In the genomic region with DNA sequence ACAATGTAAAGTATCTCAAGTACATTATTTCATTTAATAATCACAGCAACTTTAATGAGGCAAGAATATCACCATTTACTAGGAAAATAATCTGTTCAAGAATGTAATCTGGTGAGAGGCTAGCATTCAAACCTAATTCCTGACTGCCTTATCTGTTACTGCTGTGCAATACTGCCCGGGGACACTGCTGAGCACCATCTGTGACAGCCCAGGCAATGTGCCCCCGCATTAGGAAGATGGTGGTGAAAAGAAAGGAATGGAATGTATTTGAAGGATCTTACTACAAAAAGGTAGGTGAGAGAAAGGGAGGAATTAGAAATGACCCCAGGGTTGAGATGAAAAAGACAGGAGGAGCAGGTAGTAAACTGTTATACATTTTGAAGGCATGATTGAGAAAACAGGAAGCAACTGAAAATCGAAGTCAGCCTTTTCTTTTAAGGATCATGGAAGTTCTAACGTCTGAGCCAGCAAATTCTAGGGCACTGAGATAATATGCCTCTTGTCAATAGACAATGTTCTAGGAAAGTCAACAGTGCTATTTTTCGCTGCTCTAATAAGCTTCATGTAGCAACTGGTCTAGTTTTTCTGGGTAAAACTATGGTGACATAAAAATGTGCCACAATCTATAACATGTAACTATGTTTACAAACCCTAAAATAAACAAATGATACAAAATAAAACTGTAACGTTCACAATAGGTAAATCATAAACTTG, we compare ENCODE assay signal across 1 cellular context.
TF ChIP-seq lines count a peak whose summit lies in the region.

No MANE protein-coding gene starts in this region.

TF ChIP-seq in HepG2, 621 proteins besides CTCF, POLR2A, EP300 and RAD21 (continued from another document):
- TF ChIP-seq, protein P1, sequence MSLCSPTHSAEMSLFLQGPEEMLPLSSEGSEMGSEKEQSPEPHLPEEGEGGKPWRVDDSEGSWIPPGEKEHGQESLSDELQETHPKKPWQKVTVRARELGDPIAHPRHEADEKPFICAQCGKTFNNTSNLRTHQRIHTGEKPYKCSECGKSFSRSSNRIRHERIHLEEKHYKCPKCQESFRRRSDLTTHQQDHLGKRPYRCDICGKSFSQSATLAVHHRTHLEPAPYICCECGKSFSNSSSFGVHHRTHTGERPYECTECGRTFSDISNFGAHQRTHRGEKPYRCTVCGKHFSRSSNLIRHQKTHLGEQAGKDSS (CRISPR knock-in tag; IDR thresholded peaks at IDR 0.05; ENCODE audit: borderline replicate concordance, low read depth) = no peak
- no peak for TF ChIP-seq MEIS2 (CRISPR knock-in tag; IDR thresholded peaks at IDR 0.05)
- no peak for TF ChIP-seq ZFP36L2 (CRISPR knock-in tag; IDR thresholded peaks at IDR 0.05)
- no peak for TF ChIP-seq XBP1 (CRISPR knock-in tag; IDR thresholded peaks at IDR 0.05)
- TF ChIP-seq ZBTB42 (CRISPR knock-in tag; IDR thresholded peaks at IDR 0.05) = no peak
- no peak for TF ChIP-seq MIXL1 (CRISPR knock-in tag; IDR thresholded peaks at IDR 0.05)
- TF ChIP-seq DMAP1 (CRISPR knock-in tag; IDR thresholded peaks at IDR 0.05) = no peak
- no peak for TF ChIP-seq ATF1 (CRISPR knock-in tag; IDR thresholded peaks at IDR 0.05)
